In genomic region chr9:97625620-97626019, GRCh38 we compare ENCODE assay signal across 20 cellular contexts. TPM values are rescaled to one million over a fixed set of nuclear protein-coding genes. Genes with fewer than 3 reads are reported as not detected.
DNase-seq lines count a peak whose midpoint lies in the region; ATAC-seq and TF ChIP-seq lines count a peak whose summit lies in the region.
"Had no signal": no experiment of that assay in that cellular context is flagged by ENCODE, and none has a peak within 500 bp of the region (broad histone marks: within the 10 kb centered on the region; RNA-seq: fewer than 3 reads in every experiment).

No MANE protein-coding gene starts in this region.

- H3K27me3 ChIP-seq in left ventricle myocardium inferior (ENCODE audit: low read depth) (no peaks in the 10 kb centered on the region), psoas muscle (ENCODE audit: insufficient read depth in 3 of 3, low read length in 2 of 3) (no peaks in the 10 kb centered on the region), spleen (replicated peaks in 1 of 7) (no peaks in the 10 kb centered on the region), testis (no peaks in the 10 kb centered on the region)

- H3K4me3 ChIP-seq in left ventricle myocardium inferior (peak overlapping the region; percentile 56), psoas muscle (no peak overlapping the region), spleen (no peak overlapping the region), testis (no peak overlapping the region)
- H3K4me3 ChIP-seq: A549, GM23338 had no signal

- ATAC-seq in Right ventricle myocardium inferior (peak; percentile 42), psoas muscle (peak in 3 of 4 donors; percentile 49 to 83 (median 75))
- ATAC-seq: A549, GM23338, HCT116 had no signal

- 30 to 49% (median 38%) methylated on average over 3 of the region's 3 CpGs for WGBS in psoas muscle, 3 donors
- 61 to 72% (median 62%) methylated on average over 3 of the region's 3 CpGs for WGBS in spleen, 5 donors
- WGBS in testis, 2 donors: 58 to 61% methylated on average over 3 of the region's 3 CpGs

- intact Hi-C loops in Right ventricle myocardium inferior (cut with DNase I) (no loop called here), cardiac septum (cut with DNase I) (no loop called here), left ventricle myocardium inferior (cut with micrococcal nuclease) (no loop called here), psoas muscle (cut with DNase I) (no loop called here), spleen (cut with DNase I; ENCODE audit: low total_unique reads) (no loop called here), testis (cut with DNase I; ENCODE audit: low total_unique reads) (no loop called here)

- TF ChIP-seq POLR2A in spleen (IDR thresholded peaks at IDR 0.05): no peak
- no peak for TF ChIP-seq POLR2A in testis (IDR thresholded peaks at IDR 0.05)

- peaks cover 82% of the 10 kb centered on the region for H3K4me1 ChIP-seq in left ventricle myocardium inferior
- peaks cover 40% of the 10 kb centered on the region for H3K4me1 ChIP-seq in psoas muscle
- peaks cover 0 to 8% (median 0%) of the 10 kb centered on the region in 6 donors for H3K4me1 ChIP-seq in spleen
- no peaks in the 10 kb centered on the region for H3K4me1 ChIP-seq in testis
- H3K4me1 ChIP-seq: A549 had no signal

- H3K9me3 ChIP-seq in left ventricle myocardium inferior (replicated peaks) (no peaks in the 10 kb centered on the region), psoas muscle (no peaks in the 10 kb centered on the region), spleen (no peaks in the 10 kb centered on the region), testis (no peaks in the 10 kb centered on the region)
- H3K9me3 ChIP-seq: A549 had no signal

- H3K27ac ChIP-seq in left ventricle myocardium inferior (replicated peaks) (peak overlapping the region; percentile 76), psoas muscle (peak overlapping the region; percentile 51), spleen (no peak overlapping the region), testis (no peak overlapping the region)
- H3K27ac ChIP-seq: 22Rv1, A549, C4-2B, HL-60 had no signal

- H3K36me3 ChIP-seq in left ventricle myocardium inferior: peaks cover 48% of the 10 kb centered on the region
- peaks cover 10 to 68% of the 10 kb centered on the region in 2 donors for H3K36me3 ChIP-seq in psoas muscle (ENCODE audit: insufficient read depth in 1 of 2, low read depth in 1 of 2)
- peaks cover under 1 to 67% (median 22%) of the 10 kb centered on the region in 6 donors for H3K36me3 ChIP-seq in spleen
- H3K36me3 ChIP-seq in testis (ENCODE audit: low read depth, missing control alignments): no peaks in the 10 kb centered on the region

- no peak for TF ChIP-seq CTCF in left ventricle myocardium inferior (IDR thresholded peaks at IDR 0.05; ENCODE audit: borderline replicate concordance)
- TF ChIP-seq CTCF in psoas muscle (IDR thresholded peaks at IDR 0.05): no peak
- TF ChIP-seq CTCF in spleen (IDR thresholded peaks at IDR 0.05 in 8 of 11, conservative IDR thresholded peaks at IDR 0.05 in 3 of 11): no peak
- no peak for TF ChIP-seq CTCF in testis (IDR thresholded peaks at IDR 0.05)

- DNase-seq in Right ventricle myocardium inferior (ENCODE audit: missing footprints) (no peak), cardiac septum (ENCODE audit: low spot score) (no peak), left ventricle myocardium inferior (no peak), psoas muscle (no peak), spleen (no peak), SKM-1 treated with dmso at 0.1 percent for 144 hours (lab: John Stamatoyannopoulos, UW; ENCODE audit: unreplicated experiment) (no peak), testis (no peak)
- DNase-seq: AML-193; CD4-positive, alpha-beta memory T cell; DMS153; DMS79; GDM1; H7; HFFc6 had no signal

RNA-seq across cellular contexts. Expression of gene TSTD2, which starts 7.5 kb away (rescaled TPM):
- total RNA-seq in Right ventricle myocardium inferior (24.8 TPM), cardiac septum (20.8 TPM), left ventricle myocardium inferior (24.5 TPM), psoas muscle (10 to 100 TPM; 17.1 to 22.9 (median 19.4) TPM), spleen (10 to 100 TPM; 17.4 to 31.0 (median 19.2) TPM), testis (10 to 100 TPM; 31.8 to 35.6 TPM)
- polyA plus RNA-seq in psoas muscle (10 to 100 TPM; 16.2 to 22.7 (median 17.4) TPM), spleen (10 to 100 TPM in 2 of 3 donors, 1 to 10 TPM in 1; 8.1 to 10.4 (median 10.4) TPM), testis (ENCODE audit: insufficient read depth, low read depth, low replicate concordance) (20.0 TPM)

RNA-seq across cellular contexts. Expression of gene NCBP1, which starts 8.0 kb away (rescaled TPM):
- total RNA-seq in Right ventricle myocardium inferior (20.0 TPM), cardiac septum (18.5 TPM), left ventricle myocardium inferior (22.5 TPM), psoas muscle (10 to 100 TPM; 14.6 to 22.1 (median 17.5) TPM), spleen (10 to 100 TPM; 17.7 to 30.6 (median 27.3) TPM), testis (10 to 100 TPM; 36.9 to 41.7 TPM)
- polyA plus RNA-seq in psoas muscle (10 to 100 TPM in 2 of 3 donors, 1 to 10 TPM in 1; 7.1 to 11.8 (median 10.8) TPM), spleen (10 to 100 TPM in 1 of 3 donors, 1 to 10 TPM in 2; 6.5 to 10.8 (median 8.2) TPM), testis (ENCODE audit: insufficient read depth, low read depth, low replicate concordance) (36.6 TPM)

Comparison
In these comparisons a context has a peak if more than half of its experiments do, and no peak if none do; other contexts are left out.
1. H3K27ac ChIP-seq: peak in left ventricle myocardium inferior (single experiment) and psoas muscle (single experiment); none in spleen (0 of 8) and testis (0 of 2).